ENCODE assay signal across 10 cellular contexts in genomic region chr2:68764781-68765385, GRCh38. TPM values are rescaled to one million over a fixed set of nuclear protein-coding genes. Genes with fewer than 3 reads are reported as not detected.
DNase-seq lines count a peak whose midpoint lies in the region; TF ChIP-seq lines count a peak whose summit lies in the region.
"Had no signal": no experiment of that assay in that cellular context is flagged by ENCODE, and none has a peak within 500 bp of the region (broad histone marks: within the 10 kb centered on the region; RNA-seq: fewer than 3 reads in every experiment).

No MANE protein-coding gene starts in this region.

- TF ChIP-seq CTCF in GM06990 (IDR thresholded peaks at IDR 0.05; ENCODE audit: insufficient read depth, low read length, poor library complexity, severe bottlenecking) (no peak), osteoblast (IDR thresholded peaks at IDR 0.05; ENCODE audit: extremely low read depth, low read depth, low read length) (no peak)

- H3K36me3 Mint-ChIP-seq in dendritic cell treated with granulocyte-macrophage colony-stimulating factor and Interleukin-4, amounts not matched to agents 40 ng/mL and 50 ng/mL, for 4 days (ENCODE audit: low read depth): peaks cover 70% of the 10 kb centered on the region

- H3K27ac ChIP-seq in osteoblast (ENCODE audit: low read depth, low read length): no peak overlapping the region

- no peaks in the 10 kb centered on the region for H3K9me3 ChIP-seq in osteoblast (ENCODE audit: low read depth, low read length)
- H3K9me3 ChIP-seq: MG63 had no signal

- H2AFZ ChIP-seq in osteoblast (ENCODE audit: low read length): peak overlapping the region; percentile 78

- peak overlapping the region; percentile 74 for H3K27ac Mint-ChIP-seq in dendritic cell treated with granulocyte-macrophage colony-stimulating factor and Interleukin-4, amounts not matched to agents 40 ng/mL and 50 ng/mL, for 4 days

- H3K4me2 ChIP-seq in osteoblast (ENCODE audit: insufficient read depth, low read length): peak overlapping the region; percentile 68

- no peaks in the 10 kb centered on the region for H3K27me3 Mint-ChIP-seq in dendritic cell treated with granulocyte-macrophage colony-stimulating factor and Interleukin-4, amounts not matched to agents 40 ng/mL and 50 ng/mL, for 4 days

- peak overlapping the region; percentile 27 for H3K4me3 Mint-ChIP-seq in dendritic cell treated with granulocyte-macrophage colony-stimulating factor and Interleukin-4, amounts not matched to agents 40 ng/mL and 50 ng/mL, for 4 days

- no peaks in the 10 kb centered on the region for H4K20me1 ChIP-seq in osteoblast (ENCODE audit: insufficient read depth, low read length)

- intact Hi-C loops in dendritic cell treated with granulocyte-macrophage colony-stimulating factor and Interleukin-4, amounts not matched to agents 40 ng/mL and 50 ng/mL, for 4 days (cut with micrococcal nuclease): no loop called here

- H3K36me3 ChIP-seq in GM06990 (ENCODE audit: control insufficient read depth, insufficient read depth, low read length) (no peaks in the 10 kb centered on the region), osteoblast (ENCODE audit: insufficient read depth, low read length) (no peaks in the 10 kb centered on the region)
- H3K36me3 ChIP-seq: MG63 had no signal

- H3K4me1 Mint-ChIP-seq in dendritic cell treated with granulocyte-macrophage colony-stimulating factor and Interleukin-4, amounts not matched to agents 40 ng/mL and 50 ng/mL, for 4 days (ENCODE audit: low read depth): peaks cover 85% of the 10 kb centered on the region

- no peaks in the 10 kb centered on the region; the same call in 1 of the 2 replicates for H3K27me3 ChIP-seq in GM06990 (replicated peaks; ENCODE audit: control insufficient read depth, insufficient read depth, low read length)
- H3K27me3 ChIP-seq in osteoblast (ENCODE audit: insufficient read depth, low read length): peaks cover 12% of the 10 kb centered on the region
- H3K27me3 ChIP-seq: MG63 had no signal

- peak overlapping the region; percentile 4 for H3K4me3 ChIP-seq in GM06990 (replicated peaks; ENCODE audit: low read depth, low read length)
- H3K4me3 ChIP-seq in osteoblast (ENCODE audit: insufficient read depth, low read length): peak overlapping the region; percentile 36
- H3K4me3 ChIP-seq: MG63 had no signal

- H3K9me3 Mint-ChIP-seq in dendritic cell treated with granulocyte-macrophage colony-stimulating factor and Interleukin-4, amounts not matched to agents 40 ng/mL and 50 ng/mL, for 4 days: no peaks in the 10 kb centered on the region

- DNase-seq in GM06990 (ENCODE audit: extremely low read depth, insufficient read length) (no peak), OCI-M1 (lab: John Stamatoyannopoulos, UW) (peak; percentile 60), osteoblast (ENCODE audit: insufficient read length, low spot score, missing footprints) (no peak), NCI-H510A (lab: John Stamatoyannopoulos, UW) (no peak), HT-29 (ENCODE audit: low spot score) (no peak), NCI-H446 treated with DMSO at 0.1 percent for 48 hours (lab: John Stamatoyannopoulos, UW) (no peak), NCI-H524 (lab: John Stamatoyannopoulos, UW) (no peak)
- DNase-seq: activated CD4-positive, alpha-beta T cell treated with anti-CD3 and anti-CD28 coated beads for 4 hours had no signal

- H3K4me1 ChIP-seq in osteoblast (ENCODE audit: insufficient read depth, low read length): peaks cover 11% of the 10 kb centered on the region

- no peaks in the 10 kb centered on the region for H3K79me2 ChIP-seq in osteoblast (ENCODE audit: insufficient read depth, low read length)

RNA-seq across cellular contexts. Expression of gene ARHGAP25, which starts 30.3 kb away (rescaled TPM):
- total RNA-seq in osteoblast: under 0.01 and 0.29 TPM in 2 replicates
- total RNA-seq in HT-29 (2014; rRNA removed; shearing (Covaris generic)): not detected in 2 replicates
